In genomic region chr11:95487391-95487790, GRCh38 we compare ENCODE assay signal across 10 cellular contexts.
DNase-seq lines count a peak whose midpoint lies in the region; ATAC-seq and FAIRE-seq lines count a peak whose summit lies in the region.
"Had no signal": no experiment of that assay in that cellular context is flagged by ENCODE, and none has a peak within 500 bp of the region (broad histone marks: within the 10 kb centered on the region; RNA-seq: fewer than 3 reads in every experiment).

No MANE protein-coding gene starts in this region.

- peak; percentile 100 for ATAC-seq in GM18502 (IDR thresholded peaks at IDR 0.05; ENCODE audit: poor library complexity, unreplicated experiment)
- ATAC-seq in GM19372 (IDR thresholded peaks at IDR 0.05; ENCODE audit: low read depth, unreplicated experiment): peak; percentile 98
- ATAC-seq in HG02973 (IDR thresholded peaks at IDR 0.05; ENCODE audit: unreplicated experiment): peak; percentile 100

- FAIRE-seq in frontal cortex (lab: Jason Lieb, UNC): no peak
- no peak for FAIRE-seq in small intestine (lab: Jason Lieb, UNC)

- no peaks in the 10 kb centered on the region for H3K9me3 ChIP-seq in small intestine (ENCODE audit: control insufficient read depth, low read depth)

- H3K27ac ChIP-seq in epithelial cell of prostate (peak overlapping the region; percentile 89), small intestine (ENCODE audit: low read depth in 1 of 2, low read length in 1 of 2) (no peak overlapping the region)

- H3K4me1 ChIP-seq in small intestine (ENCODE audit: control insufficient read depth in 2 of 2, insufficient read depth in 1 of 2, low read depth in 1 of 2, low read length in 1 of 2): no peaks in the 10 kb centered on the region

- no peak overlapping the region for H3K4me3 ChIP-seq in small intestine (ENCODE audit: low read depth in 1 of 2, low read length in 2 of 2)

- no peaks in the 10 kb centered on the region for H3K36me3 ChIP-seq in small intestine (ENCODE audit: control insufficient read depth in 2 of 2, insufficient read depth in 2 of 2, low read length in 2 of 2)

- H3K27me3 ChIP-seq in small intestine (ENCODE audit: control insufficient read depth in 2 of 2, insufficient read depth in 2 of 2, low read length in 2 of 2): no peaks in the 10 kb centered on the region

- DNase-seq in epithelial cell of prostate (ENCODE audit: low read depth, low spot score) (peak; percentile 94), AG20443 (ENCODE audit: low spot score) (no peak), frontal cortex (ENCODE audit: low spot score in 2 of 2) (no peak), small intestine (no peak), middle frontal gyrus (ENCODE audit: extremely low spot score, low spot score) (no peak)
- DNase-seq: central memory CD4-positive, alpha-beta T cell; NCI-H2029 had no signal

- WGBS in small intestine, 3 donors: 8 to 45% (median 16%) methylated on average over 2 of the region's 2 CpGs
